ENCODE assay signal across 8 cellular contexts in the genomic region with DNA sequence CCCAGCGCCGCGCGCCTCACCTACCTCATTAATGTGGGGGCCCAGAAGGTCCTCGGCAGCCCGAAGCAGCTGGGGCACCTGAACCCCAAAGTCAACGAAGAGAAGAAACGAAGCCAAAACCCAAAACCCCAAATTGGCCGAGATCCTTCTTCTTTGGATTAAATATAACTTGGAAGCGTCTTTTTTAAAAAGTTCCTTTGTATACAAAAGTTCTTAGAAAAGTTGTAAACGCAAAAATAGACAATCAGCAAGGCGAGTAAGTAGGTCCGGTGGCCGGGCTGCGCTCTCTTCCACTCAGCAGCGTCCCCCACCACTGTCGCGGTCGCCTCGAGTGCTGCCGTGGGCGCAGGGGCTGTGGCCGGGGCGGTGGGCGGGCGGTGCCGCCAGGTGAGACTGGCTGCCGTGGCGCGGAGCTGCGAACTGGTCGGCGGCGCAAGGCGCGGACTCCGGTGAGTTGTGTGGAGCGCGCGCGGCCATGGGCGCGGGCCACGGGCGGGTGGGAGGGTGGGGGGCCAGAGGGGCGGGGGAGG. TPM values are rescaled to one million over a fixed set of nuclear protein-coding genes. Genes with fewer than 3 reads are reported as not detected.
DNase-seq lines count a peak whose midpoint lies in the region; ATAC-seq and TF ChIP-seq lines count a peak whose summit lies in the region.

No MANE protein-coding gene starts in this region.

- no peaks in the 10 kb centered on the region for H3K9me3 ChIP-seq in GM23248 (ENCODE audit: low read depth)

- no peaks in the 10 kb centered on the region for H3K9me2 ChIP-seq in GM23248 (ENCODE audit: insufficient read depth)

- H3K36me3 Mint-ChIP-seq in effector memory CD8-positive, alpha-beta T cell (ENCODE audit: insufficient read depth) = peaks cover 14% of the 10 kb centered on the region
- H3K36me3 Mint-ChIP-seq in nephron progenitor cell (ENCODE audit: low read depth) = no peaks in the 10 kb centered on the region

- no peak overlapping the region for H3K27ac Mint-ChIP-seq in effector memory CD8-positive, alpha-beta T cell
- no peak overlapping the region for H3K27ac Mint-ChIP-seq in nephron progenitor cell

- in situ Hi-C loops in GM23248 (cut with MboI) = loop anchor here (5.0 to 25.0 kb wide), 6 partner anchors 64 to 948 kb away; no protein-coding TSS in a partner anchor

- peak overlapping the region; percentile 80 for H3K27ac ChIP-seq in GM23248

- TF ChIP-seq CTCF in NB4 (IDR thresholded peaks at IDR 0.05; ENCODE audit: low read depth, low read length) = no peak
- TF ChIP-seq CTCF in nephron progenitor cell (IDR thresholded peaks at IDR 0.05) = no peak

- peak; percentile 39 for ATAC-seq in GM18502 (IDR thresholded peaks at IDR 0.05; ENCODE audit: poor library complexity, unreplicated experiment)
- ATAC-seq in effector memory CD8-positive, alpha-beta T cell (replicated peaks) = no peak

- H3K9me3 Mint-ChIP-seq in effector memory CD8-positive, alpha-beta T cell = no peaks in the 10 kb centered on the region
- H3K9me3 Mint-ChIP-seq in nephron progenitor cell = no peaks in the 10 kb centered on the region

- H3K9ac ChIP-seq in GM23248 = peak overlapping the region; percentile 96

- no peaks in the 10 kb centered on the region for H4K20me1 ChIP-seq in GM23248 (ENCODE audit: insufficient read depth)

- peak overlapping the region; percentile 94 for H3K4me2 ChIP-seq in GM23248 (ENCODE audit: unreplicated experiment)

- peak overlapping the region; percentile 82 for H3K4me3 ChIP-seq in GM23248
- H3K4me3 ChIP-seq in NB4 (ENCODE audit: low read depth, low read length) = peak overlapping the region; percentile 62

- DNase-seq in GM23248 (no peak), NB4 (ENCODE audit: low read depth) (no peak), nephron progenitor cell (no peak), DMS 273 treated with DMSO at 0.1 percent for 48 hours (lab: John Stamatoyannopoulos, UW) (no peak), NOMO-1 treated with DMSO at 0.1 percent for 48 hours (lab: John Stamatoyannopoulos, UW; ENCODE audit: unreplicated experiment) (no peak)
- no peak for DNase-seq in effector memory CD8-positive, alpha-beta T cell
- DNase-seq in stimulated activated CD4-positive, alpha-beta T cell treated with anti-CD3 and anti-CD28 coated beads, Interleukin-4, amount 100 ng/mL, for 1 hour = no peak

- H3K27me3 Mint-ChIP-seq in effector memory CD8-positive, alpha-beta T cell = peaks cover 44 to 74% of the 10 kb centered on the region in 2 donors
- peaks cover 88% of the 10 kb centered on the region for H3K27me3 Mint-ChIP-seq in nephron progenitor cell (ENCODE audit: low read depth, poor library complexity)

- H3K4me3 Mint-ChIP-seq in effector memory CD8-positive, alpha-beta T cell = peak overlapping the region; percentile 69 to 75
- H3K4me3 Mint-ChIP-seq in nephron progenitor cell = peak overlapping the region; percentile 86

- H3K27me3 ChIP-seq in GM23248 (replicated peaks; ENCODE audit: insufficient read depth) = no peaks in the 10 kb centered on the region

- peaks cover 3 to 9% of the 10 kb centered on the region in 2 donors for H3K4me1 Mint-ChIP-seq in effector memory CD8-positive, alpha-beta T cell (ENCODE audit: low read depth in 2 of 2)
- H3K4me1 Mint-ChIP-seq in nephron progenitor cell = peaks cover 20% of the 10 kb centered on the region

- peaks cover 23% of the 10 kb centered on the region for H3K36me3 ChIP-seq in GM23248 (ENCODE audit: low read depth)

- 0 to 2% methylated on average over 16 to 42 of the region's 46 CpGs for WGBS in GM23248 (ENCODE audit: low coverage in 1 of 2, low lambda C conversion rate in 2 of 2, missing lambda C conversion rate in 2 of 2), 2 experiments

- peaks cover 45% of the 10 kb centered on the region for H3K79me2 ChIP-seq in GM23248 (ENCODE audit: insufficient read depth)

- peaks cover 39% of the 10 kb centered on the region for H3F3A ChIP-seq in GM23248 (ENCODE audit: insufficient read depth)

- no peak for TF ChIP-seq POLR2A in NB4 (IDR thresholded peaks at IDR 0.05; ENCODE audit: extremely low read depth, insufficient read length)

- H3K4me1 ChIP-seq in GM23248 (ENCODE audit: insufficient read depth) = peaks cover 28% of the 10 kb centered on the region

- H2AFZ ChIP-seq in GM23248 = peak overlapping the region; percentile 23

RNA-seq across cellular contexts. Expression of a gene that starts 0.4 kb away (rescaled TPM):
- total RNA-seq in GM23248 (2014; rRNA removed; shearing (Covaris generic)) = 28.7 and 38.6 TPM in 2 replicates
- 14.6 and 17.0 TPM in 2 replicates for polyA plus RNA-seq in GM23248 (2016; fragmentation: Nextera tagmentation; extraction: Ambion mirVana)
